In the genomic region with DNA sequence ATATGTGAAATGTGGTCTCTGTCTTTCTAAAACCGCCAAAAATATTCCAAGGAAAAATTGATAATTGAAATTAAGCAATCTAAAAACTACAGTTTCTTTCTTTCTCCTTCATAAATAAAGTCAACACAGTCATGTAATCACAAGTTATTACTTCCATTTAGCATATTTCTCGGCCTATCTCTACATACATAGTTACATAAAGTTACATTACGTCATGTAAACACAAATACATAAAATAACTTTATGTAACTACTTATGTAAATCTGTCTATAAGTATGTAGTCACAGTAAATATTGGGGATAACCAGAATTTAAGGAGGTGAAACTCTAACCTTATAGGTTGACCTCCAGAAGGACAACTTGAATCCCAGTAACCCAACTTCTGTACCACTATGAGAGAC, we compare ENCODE assay signal across 8 cellular contexts. TPM values are rescaled to one million over a fixed set of nuclear protein-coding genes. Genes with fewer than 3 reads are reported as not detected.
"Had no signal": no experiment of that assay in that cellular context is flagged by ENCODE, and none has a peak within 500 bp of the region (broad histone marks: within the 10 kb centered on the region; RNA-seq: fewer than 3 reads in every experiment).

No MANE protein-coding gene starts in this region.

- DNase-seq: GDM1, GF-D8 had no signal

- FAIRE-seq: G401.6, GM12891, GM12892, GM18507, GM19239 had no signal

RNA-seq across cellular contexts. Expression of a gene that starts 48.5 kb away (rescaled TPM):
- total RNA-seq: G401 had no signal
